In genomic region chr4:82372502-82372873, GRCh38 we compare ENCODE assay signal across 8 cellular contexts. TPM values are rescaled to one million over a fixed set of nuclear protein-coding genes. Genes with fewer than 3 reads are reported as not detected.
DNase-seq lines count a peak whose midpoint lies in the region; ATAC-seq and TF ChIP-seq lines count a peak whose summit lies in the region.

No MANE protein-coding gene starts in this region.

- H3K27ac ChIP-seq in esophagus (ENCODE audit: low read depth in 2 of 2, low read length in 1 of 2): peak overlapping the region; percentile 91 to 99
- H3K27ac ChIP-seq in suprapubic skin: peak overlapping the region; percentile 99

- H3K27me3 ChIP-seq in esophagus (ENCODE audit: control insufficient read depth in 1 of 2, insufficient read depth in 2 of 2, low read length in 2 of 2): no peaks in the 10 kb centered on the region
- H3K27me3 ChIP-seq in suprapubic skin: no peaks in the 10 kb centered on the region

- H3K27ac Mint-ChIP-seq in naive B cell: peak overlapping the region; percentile 98 to 100 (median 99)

- H3K4me3 Mint-ChIP-seq in naive B cell: peak overlapping the region; percentile 90 to 100 (median 98)

- H3K4me3 ChIP-seq in esophagus (ENCODE audit: low read depth in 1 of 2, low read length in 2 of 2) (peak overlapping the region; percentile 76 to 94), suprapubic skin (peak overlapping the region; percentile 92)

- ATAC-seq in naive B cell (ENCODE audit: low read depth in 2 of 2): no peak

- H3K36me3 ChIP-seq in esophagus (ENCODE audit: control insufficient read depth in 2 of 2, insufficient read depth in 2 of 2, low read length in 1 of 2) (peaks cover 0 to 1% of the 10 kb centered on the region in 2 donors), suprapubic skin (peaks cover 3% of the 10 kb centered on the region)

- no peaks in the 10 kb centered on the region for H3K27me3 Mint-ChIP-seq in naive B cell

- TF ChIP-seq POLR2A in suprapubic skin (IDR thresholded peaks at IDR 0.05): no peak

- 0% methylated on average over 13 of the region's 13 CpGs for WGBS in esophagus, 2 donors
- WGBS in suprapubic skin: 0% methylated on average over 13 of the region's 13 CpGs

- DNase-seq in NCI-H1417 (lab: John Stamatoyannopoulos, UW) (peak; percentile 43 to 77 (median 70)), NCI-H1417 treated with DMSO at 0.1 percent for 48 hours (lab: John Stamatoyannopoulos, UW) (no peak), NCI-H187 treated with DMSO at 0.1 percent for 48 hours (lab: John Stamatoyannopoulos, UW) (peak; percentile 14), naive B cell (peak; percentile 19), suprapubic skin (ENCODE audit: low spot score in 2 of 2) (no peak), KG1 (lab: John Stamatoyannopoulos, UW) (no peak)
- DNase-seq in activated CD8-positive, alpha-beta memory T cell treated with anti-CD3 and anti-CD28 coated beads for 24 hours: peak; percentile 68

- peaks cover 42 to 68% (median 63%) of the 10 kb centered on the region in 3 donors for H3K4me1 Mint-ChIP-seq in naive B cell

- H3K9me3 Mint-ChIP-seq in naive B cell: no peaks in the 10 kb centered on the region

- no peak for TF ChIP-seq CTCF in suprapubic skin (IDR thresholded peaks at IDR 0.05)

- TF ChIP-seq EP300 in suprapubic skin (IDR thresholded peaks at IDR 0.05): no peak

- H3K4me1 ChIP-seq in esophagus (ENCODE audit: control insufficient read depth in 2 of 2, insufficient read depth in 2 of 2, low read length in 1 of 2): peaks cover 0 to 3% of the 10 kb centered on the region in 2 donors
- peaks cover 58% of the 10 kb centered on the region for H3K4me1 ChIP-seq in suprapubic skin

- H3K36me3 Mint-ChIP-seq in naive B cell: peaks cover 24 to 28% of the 10 kb centered on the region in 2 donors

- H3K9me3 ChIP-seq in esophagus (ENCODE audit: control insufficient read depth in 2 of 2, insufficient read depth in 1 of 2, low read depth in 1 of 2, low read length in 1 of 2) (no peaks in the 10 kb centered on the region), suprapubic skin (no peaks in the 10 kb centered on the region)

RNA-seq across cellular contexts. Expression of gene HNRNPD, which starts 1.3 kb away (rescaled TPM):
- 100 to 1,000 TPM; 126 to 156 TPM for polyA plus RNA-seq in esophagus
- 100 to 1,000 TPM; 219 to 328 (median 248) TPM for polyA plus RNA-seq in naive B cell (ENCODE audit: low read depth in 6 of 6)
- total RNA-seq in suprapubic skin: 100 to 1,000 TPM in 1 of 4 donors, 10 to 100 TPM in 3; 65.5 to 253 (median 78.1) TPM

RNA-seq across cellular contexts. Expression of gene HNRNPDL, which starts 57.8 kb away (rescaled TPM):
- polyA plus RNA-seq in esophagus (100 to 1,000 TPM; 163 to 226 TPM), naive B cell (ENCODE audit: low read depth in 6 of 6) (100 to 1,000 TPM; 288 to 428 (median 371) TPM)
- 100 to 1,000 TPM; 101 to 257 (median 126) TPM for total RNA-seq in suprapubic skin

RNA-seq across cellular contexts. Expression of gene ENOPH1, which starts 57.9 kb away (rescaled TPM):
- polyA plus RNA-seq in esophagus (10 to 100 TPM; 32.6 to 51.7 TPM), naive B cell (ENCODE audit: low read depth in 6 of 6) (10 to 100 TPM; 38.3 to 91.0 (median 39.1) TPM)
- 10 to 100 TPM; 31.2 to 36.1 (median 31.8) TPM for total RNA-seq in suprapubic skin

Comparison
In these comparisons a context has a peak if more than half of its experiments do, and no peak if none do; other contexts are left out.
1. DNase-seq: peak in NCI-H1417 (3 of 3), NCI-H187 treated with DMSO at 0.1 percent for 48 hours (single experiment), activated CD8-positive, alpha-beta memory T cell treated with anti-CD3 and anti-CD28 coated beads for 24 hours (single experiment) and naive B cell (single experiment); none in NCI-H1417 treated with DMSO at 0.1 percent for 48 hours (single experiment), suprapubic skin (0 of 2) and KG1 (single experiment).